Comparison of ENCODE assay signal across 14 cellular contexts in the genomic region with DNA sequence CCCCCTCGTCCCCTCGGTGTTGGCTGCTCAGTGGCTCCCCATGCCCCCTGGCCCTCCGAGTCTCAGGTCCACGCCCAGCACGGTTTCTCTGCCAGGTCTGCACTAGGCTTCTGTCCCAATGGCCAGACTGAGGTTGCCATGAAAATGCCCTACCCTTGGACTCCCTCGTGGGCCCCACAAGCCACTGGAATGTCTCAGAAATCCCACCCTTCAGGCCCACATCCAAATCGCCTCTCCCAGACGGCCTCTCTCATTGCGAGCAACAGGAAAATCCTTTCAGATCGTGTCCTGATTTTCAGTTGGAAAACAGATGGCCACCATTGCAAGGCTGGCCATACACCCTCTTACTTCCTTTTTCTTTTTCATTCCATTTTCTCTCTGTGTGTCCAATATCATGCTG.
DNase-seq lines count a peak whose midpoint lies in the region; ATAC-seq, FAIRE-seq and TF ChIP-seq lines count a peak whose summit lies in the region.
"Had no signal": no experiment of that assay in that cellular context is flagged by ENCODE, and none has a peak within 500 bp of the region (broad histone marks: within the 10 kb centered on the region; RNA-seq: fewer than 3 reads in every experiment).

No MANE protein-coding gene starts in this region.

- H3K27me3 ChIP-seq in endothelial cell of umbilical vein (ENCODE audit: control insufficient read depth in 2 of 2, insufficient read depth in 2 of 2, low read length in 2 of 2) (no peaks in the 10 kb centered on the region), osteoblast (ENCODE audit: insufficient read depth, low read length) (no peaks in the 10 kb centered on the region), vagina (no peaks in the 10 kb centered on the region)
- H3K27me3 ChIP-seq: brain microvascular endothelial cell, SJSA1 had no signal

- dilution Hi-C loops in endothelial cell of umbilical vein (cut with MboI; ENCODE audit: extremely low pct_ligation_motif_present, low sequenced_read_pairs), result no loop called here

- H3K79me2 ChIP-seq in endothelial cell of umbilical vein (ENCODE audit: control insufficient read depth, insufficient read depth, low read length) (no peaks in the 10 kb centered on the region), osteoblast (ENCODE audit: insufficient read depth, low read length) (no peaks in the 10 kb centered on the region)

- no peak overlapping the region for H3K9ac ChIP-seq in endothelial cell of umbilical vein (replicated peaks; ENCODE audit: extremely low read depth, insufficient read depth, low read length)

- no peak for ATAC-seq in stimulated activated naive CD8-positive, alpha-beta T cell treated with anti-CD3 and anti-CD28 coated beads, Interleukin-15, Interleukin-2, amounts not matched to agents 100 U/mL and 50 U/mL, for 24 hours
- ATAC-seq in mucosa of descending colon, result no peak
- ATAC-seq in left colon, result no peak
- ATAC-seq: HepG2 had no signal

- no peak overlapping the region for H3K4me3 ChIP-seq in endothelial cell of umbilical vein (replicated peaks in 1 of 3; ENCODE audit: insufficient read depth in 1 of 3, low read depth in 1 of 3, low read length in 3 of 3)
- no peak overlapping the region for H3K4me3 ChIP-seq in osteoblast (ENCODE audit: insufficient read depth, low read length)
- H3K4me3 ChIP-seq in vagina, result no peak overlapping the region
- H3K4me3 ChIP-seq in mucosa of descending colon, result no peak overlapping the region
- H3K4me3 ChIP-seq: SJSA1 had no signal

- no peaks in the 10 kb centered on the region for H3K36me3 Mint-ChIP-seq in stimulated activated naive CD8-positive, alpha-beta T cell treated with anti-CD3 and anti-CD28 coated beads, Interleukin-15, Interleukin-2, amounts not matched to agents 100 ng/mL and 50 ng/mL, for 24 hours (ENCODE audit: low read depth)

- H3K27me3 Mint-ChIP-seq in stimulated activated naive CD8-positive, alpha-beta T cell treated with anti-CD3 and anti-CD28 coated beads, Interleukin-15, Interleukin-2, amounts not matched to agents 100 ng/mL and 50 ng/mL, for 24 hours, result no peaks in the 10 kb centered on the region
- H3K27me3 Mint-ChIP-seq: B cell had no signal

- H3K4me1 ChIP-seq in endothelial cell of umbilical vein (ENCODE audit: control insufficient read depth, extremely low read depth, insufficient read depth, low read length) (peaks cover 72% of the 10 kb centered on the region), osteoblast (ENCODE audit: insufficient read depth, low read length) (peaks cover 60% of the 10 kb centered on the region), vagina (peaks cover 79% of the 10 kb centered on the region), mucosa of descending colon (ENCODE audit: low read depth) (peaks cover 38% of the 10 kb centered on the region)

- intact Hi-C loops in endothelial cell of umbilical vein (cut with micrococcal nuclease) (loop anchor here (10.0 kb wide), 1 partner anchor 664 kb away; a partner anchor contains a TSS), vagina (cut with DNase I) (loop anchor here (5.0 kb wide), 1 partner anchor 76 kb away; a partner anchor contains a TSS), mucosa of descending colon (cut with DNase I, micrococcal nuclease) (loop anchor here (5.0 to 10.0 kb wide), 2 partner anchors 64 to 76 kb away; a partner anchor contains a TSS), left colon (cut with DNase I, micrococcal nuclease) (no loop called here)

- H3K9me3 ChIP-seq in endothelial cell of umbilical vein (replicated peaks; ENCODE audit: control insufficient read depth, insufficient read depth, low read length) (no peaks in the 10 kb centered on the region), osteoblast (ENCODE audit: low read depth, low read length) (no peaks in the 10 kb centered on the region), vagina (no peaks in the 10 kb centered on the region), mucosa of descending colon (no peaks in the 10 kb centered on the region)
- H3K9me3 ChIP-seq: SJSA1 had no signal

- H2AFZ ChIP-seq in endothelial cell of umbilical vein (ENCODE audit: low read depth, low read length) (peak overlapping the region; percentile 2), osteoblast (ENCODE audit: low read length) (peak overlapping the region; percentile 43)

- no peak overlapping the region for H3K4me2 ChIP-seq in endothelial cell of umbilical vein (ENCODE audit: insufficient read depth, low read length)
- H3K4me2 ChIP-seq in osteoblast (ENCODE audit: insufficient read depth, low read length), result no peak overlapping the region

- no peak for FAIRE-seq in endothelial cell of umbilical vein (lab: Jason Lieb, UNC)
- FAIRE-seq: HepG2 had no signal

- H4K20me1 ChIP-seq in endothelial cell of umbilical vein (replicated peaks; ENCODE audit: control insufficient read depth, extremely low read depth, insufficient read depth, low read length) (no peaks in the 10 kb centered on the region), osteoblast (ENCODE audit: insufficient read depth, low read length) (no peaks in the 10 kb centered on the region)

- H3K4me1 Mint-ChIP-seq in stimulated activated naive CD8-positive, alpha-beta T cell treated with anti-CD3 and anti-CD28 coated beads, Interleukin-15, Interleukin-2, amounts not matched to agents 100 ng/mL and 50 ng/mL, for 24 hours (ENCODE audit: low read depth), result peaks cover 68% of the 10 kb centered on the region

- no peak for DNase-seq in stimulated activated naive CD8-positive, alpha-beta T cell treated with anti-CD3 and anti-CD28 coated beads, Interleukin-15, Interleukin-2, amounts not matched to agents 100 U/mL and 50 U/mL, for 24 hours
- DNase-seq in endothelial cell of umbilical vein (ENCODE audit: low read depth, low spot score) (peak; percentile 64), osteoblast (ENCODE audit: insufficient read length, low spot score, missing footprints) (peak; percentile 44), vagina (ENCODE audit: extremely low spot score in 2 of 2) (no peak), mucosa of descending colon (no peak), NCI-H2196 (lab: John Stamatoyannopoulos, UW; ENCODE audit: unreplicated experiment) (no peak), left colon (no peak)
- DNase-seq: brain microvascular endothelial cell, EL, NCI-H1436 treated with DMSO at 0.1 percent for 48 hours had no signal

- TF ChIP-seq POLR2A in endothelial cell of umbilical vein (IDR thresholded peaks at IDR 0.05; ENCODE audit: low read depth, low read length) (no peak), vagina (IDR thresholded peaks at IDR 0.05) (no peak)

- no TSS peak for BruUV-seq in endothelial cell of umbilical vein (replicated peaks; lab: Mats Ljungman, UMichigan)

- H3K9me3 Mint-ChIP-seq in stimulated activated naive CD8-positive, alpha-beta T cell treated with anti-CD3 and anti-CD28 coated beads, Interleukin-15, Interleukin-2, amounts not matched to agents 100 ng/mL and 50 ng/mL, for 24 hours, result no peaks in the 10 kb centered on the region

- CTCF ChIA-PET in endothelial cell of umbilical vein (lab: Charles Lee), result no interaction called here

- peak overlapping the region; percentile 11 for H3K27ac Mint-ChIP-seq in stimulated activated naive CD8-positive, alpha-beta T cell treated with anti-CD3 and anti-CD28 coated beads, Interleukin-15, Interleukin-2, amounts not matched to agents 100 ng/mL and 50 ng/mL, for 24 hours

- no peak overlapping the region for H3K4me3 Mint-ChIP-seq in stimulated activated naive CD8-positive, alpha-beta T cell treated with anti-CD3 and anti-CD28 coated beads, Interleukin-15, Interleukin-2, amounts not matched to agents 100 ng/mL and 50 ng/mL, for 24 hours
- H3K4me3 Mint-ChIP-seq: B cell had no signal

- POLR2A ChIA-PET in endothelial cell of umbilical vein (lab: Charles Lee), result no interaction called here

- no peaks in the 10 kb centered on the region for H3K36me3 ChIP-seq in endothelial cell of umbilical vein (ENCODE audit: control insufficient read depth in 2 of 2, extremely low read depth in 1 of 2, insufficient read depth in 2 of 2, low read length in 2 of 2)
- no peaks in the 10 kb centered on the region for H3K36me3 ChIP-seq in osteoblast (ENCODE audit: insufficient read depth, low read length)
- H3K36me3 ChIP-seq in vagina, result no peaks in the 10 kb centered on the region
- no peaks in the 10 kb centered on the region for H3K36me3 ChIP-seq in mucosa of descending colon (ENCODE audit: low read depth)
- H3K36me3 ChIP-seq: brain microvascular endothelial cell, SJSA1 had no signal

- no peak for TF ChIP-seq CTCF in endothelial cell of umbilical vein (IDR thresholded peaks at IDR 0.05; ENCODE audit: extremely low read depth in 1 of 2, insufficient read depth in 1 of 2, low read depth in 1 of 2, low read length in 2 of 2)
- TF ChIP-seq CTCF in osteoblast (IDR thresholded peaks at IDR 0.05; ENCODE audit: extremely low read depth, low read depth, low read length), result no peak
- no peak for TF ChIP-seq CTCF in vagina (IDR thresholded peaks at IDR 0.05)
- TF ChIP-seq CTCF in mucosa of descending colon (IDR thresholded peaks at IDR 0.05), result no peak

- H3K9me1 ChIP-seq in endothelial cell of umbilical vein (replicated peaks; ENCODE audit: control insufficient read depth, extremely low read depth, insufficient read depth, low read length), result no peaks in the 10 kb centered on the region

- peak overlapping the region; percentile 81 for H3K27ac ChIP-seq in endothelial cell of umbilical vein (ENCODE audit: insufficient read depth, low read depth, low read length)
- H3K27ac ChIP-seq in osteoblast (ENCODE audit: low read depth, low read length), result peak overlapping the region; percentile 72
- H3K27ac ChIP-seq in vagina, result peak overlapping the region; percentile 27
- H3K27ac ChIP-seq: brain microvascular endothelial cell, SJSA1 had no signal

TF ChIP-seq in endothelial cell of umbilical vein, 7 proteins besides CTCF, POLR2A, EP300 and RAD21:
- TF ChIP-seq FOS (IDR thresholded peaks at IDR 0.05; ENCODE audit: borderline replicate concordance, insufficient read depth, low read length), result no peak

Comparison
In these comparisons a context has a peak if more than half of its experiments do, and no peak if none do; other contexts are left out.
1. DNase-seq: peak in endothelial cell of umbilical vein (single experiment) and osteoblast (single experiment); none in stimulated activated naive CD8-positive, alpha-beta T cell treated with anti-CD3 and anti-CD28 coated beads, Interleukin-15, Interleukin-2, amounts not matched to agents 100 U/mL and 50 U/mL, for 24 hours (single experiment), vagina (0 of 2), mucosa of descending colon (0 of 3), NCI-H2196 (single experiment) and left colon (0 of 2).
2. H3K27ac ChIP-seq: peak in every context shown above with its lines; median percentile 81 in endothelial cell of umbilical vein; 72 in osteoblast; 27 in vagina.
3. intact Hi-C loops: an anchor here in endothelial cell of umbilical vein (10.0 kb wide), vagina (5.0 kb wide) and mucosa of descending colon (5.0 to 10.0 kb wide); none called in left colon.